In the genomic region with DNA sequence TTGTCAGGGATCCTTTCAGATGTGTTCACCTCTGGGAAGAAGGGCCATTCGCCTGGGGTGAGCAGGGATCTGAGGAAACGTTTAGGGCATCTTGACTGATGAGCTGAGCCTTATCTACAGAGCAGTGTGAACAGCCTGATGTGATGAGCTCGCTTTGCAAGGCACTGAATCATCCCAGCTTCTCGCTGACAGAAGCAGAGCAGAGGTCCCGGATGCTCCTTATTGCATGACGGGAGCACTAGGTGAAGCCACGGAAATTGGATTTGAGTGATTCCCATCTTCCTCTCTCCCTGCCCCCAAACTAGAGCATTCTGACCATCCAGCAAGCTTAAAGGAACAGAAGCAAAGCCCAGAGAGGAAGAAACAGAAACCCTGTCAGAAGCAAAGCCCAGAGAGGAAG, we compare ENCODE assay signal across 13 cellular contexts. TPM values are rescaled to one million over a fixed set of nuclear protein-coding genes. Genes with fewer than 3 reads are reported as not detected.
DNase-seq lines count a peak whose midpoint lies in the region; ATAC-seq and TF ChIP-seq lines count a peak whose summit lies in the region.
"Had no signal": no experiment of that assay in that cellular context is flagged by ENCODE, and none has a peak within 500 bp of the region (broad histone marks: within the 10 kb centered on the region; RNA-seq: fewer than 3 reads in every experiment).

No MANE protein-coding gene starts in this region.

- H3K36me3 Mint-ChIP-seq in GM23338 (ENCODE audit: low read depth) (no peaks in the 10 kb centered on the region), nephron progenitor cell (ENCODE audit: low read depth) (no peaks in the 10 kb centered on the region)
- no peaks in the 10 kb centered on the region for H3K36me3 Mint-ChIP-seq in natural killer cell treated with Interleukin-12 subunit alpha and Interleukin-12 subunit beta and Interleukin-15 and Interleukin-18, amount 100 ng/mL, for 72 hours
- H3K36me3 Mint-ChIP-seq: CD4-positive, alpha-beta memory T cell had no signal

- H3K4me3 Mint-ChIP-seq in GM23338 (no peak overlapping the region), nephron progenitor cell (no peak overlapping the region)
- no peak overlapping the region for H3K4me3 Mint-ChIP-seq in natural killer cell treated with Interleukin-12 subunit alpha and Interleukin-12 subunit beta and Interleukin-15 and Interleukin-18, amount 100 ng/mL, for 72 hours
- H3K4me3 Mint-ChIP-seq: B cell; CD4-positive, alpha-beta memory T cell had no signal

- no peak overlapping the region for H3K27ac Mint-ChIP-seq in GM23338
- H3K27ac Mint-ChIP-seq in nephron progenitor cell = peak overlapping the region; percentile 68
- no peak overlapping the region for H3K27ac Mint-ChIP-seq in natural killer cell treated with Interleukin-12 subunit alpha and Interleukin-12 subunit beta and Interleukin-15 and Interleukin-18, amount 100 ng/mL, for 72 hours
- H3K27ac Mint-ChIP-seq: B cell; CD4-positive, alpha-beta memory T cell had no signal

- peaks cover 4% of the 10 kb centered on the region; the same call in 2 of the 3 replicates for H3K4me1 Mint-ChIP-seq in GM23338
- peaks cover 21% of the 10 kb centered on the region for H3K4me1 Mint-ChIP-seq in nephron progenitor cell
- H3K4me1 Mint-ChIP-seq in natural killer cell treated with Interleukin-12 subunit alpha and Interleukin-12 subunit beta and Interleukin-15 and Interleukin-18, amount 100 ng/mL, for 72 hours (ENCODE audit: low read depth in 2 of 2) = no peaks in the 10 kb centered on the region
- H3K4me1 Mint-ChIP-seq: B cell; CD4-positive, alpha-beta memory T cell had no signal

- TF ChIP-seq CTCF in GM23338 (conservative IDR thresholded peaks at IDR 0.05; ENCODE audit: low read depth in 2 of 2) = no peak
- no peak for TF ChIP-seq CTCF in nephron progenitor cell (IDR thresholded peaks at IDR 0.05)

- no peak for ATAC-seq in GM23338
- no peak for ATAC-seq in natural killer cell treated with Interleukin-12 subunit alpha and Interleukin-12 subunit beta and Interleukin-15 and Interleukin-18, amount 100 ng/mL, for 72 hours

- H3K4me1 ChIP-seq in GM23338 (ENCODE audit: insufficient read depth) (no peaks in the 10 kb centered on the region), iPS-15b (ENCODE audit: control insufficient read depth, insufficient read depth, low read length) (no peaks in the 10 kb centered on the region), HAP-1 (no peaks in the 10 kb centered on the region)

- H3F3A ChIP-seq in GM23338 (replicated peaks; ENCODE audit: low read depth) = no peaks in the 10 kb centered on the region

- H3K27me3 Mint-ChIP-seq in GM23338 (ENCODE audit: insufficient read depth, low read depth, poor library complexity) (peaks cover 4% of the 10 kb centered on the region), nephron progenitor cell (ENCODE audit: low read depth, poor library complexity) (peaks cover 7% of the 10 kb centered on the region)
- H3K27me3 Mint-ChIP-seq in natural killer cell treated with Interleukin-12 subunit alpha and Interleukin-12 subunit beta and Interleukin-15 and Interleukin-18, amount 100 ng/mL, for 72 hours = peaks cover 31 to 43% of the 10 kb centered on the region in 2 donors

- H3K36me3 ChIP-seq in GM23338 (ENCODE audit: insufficient read depth) (no peaks in the 10 kb centered on the region), iPS-15b (ENCODE audit: control insufficient read depth, insufficient read depth, low read length) (no peaks in the 10 kb centered on the region), HAP-1 (replicated peaks) (no peaks in the 10 kb centered on the region)

- peak overlapping the region; percentile 18; the same call in 1 of the 2 replicates for H2AFZ ChIP-seq in GM23338

- no peak for DNase-seq in GM23338 (ENCODE audit: low spot score)
- no peak for DNase-seq in nephron progenitor cell
- DNase-seq in HAP-1 (ENCODE audit: low spot score in 2 of 2) = no peak
- DNase-seq in occipital lobe (lab: John Stamatoyannopoulos, UW) = no peak
- DNase-seq in NCI-H146 treated with DMSO at 0.1 percent for 48 hours (lab: John Stamatoyannopoulos, UW; ENCODE audit: unreplicated experiment) = no peak
- DNase-seq in natural killer cell treated with Interleukin-12 subunit alpha and Interleukin-12 subunit beta and Interleukin-15 and Interleukin-18, amount 100 ng/mL, for 72 hours (ENCODE audit: low spot score) = no peak
- DNase-seq: CD4-positive, alpha-beta memory T cell; DMS79; EL; GDM1 had no signal

- H3K9me3 ChIP-seq in iPS-15b (ENCODE audit: control insufficient read depth, insufficient read depth, low read length) (no peaks in the 10 kb centered on the region), HAP-1 (no peaks in the 10 kb centered on the region)

- peak overlapping the region; percentile 16 for H3K9ac ChIP-seq in iPS-15b (ENCODE audit: low read depth, low read length)

- no peak overlapping the region for H3K27ac ChIP-seq in GM23338 (ENCODE audit: low read depth)
- H3K27ac ChIP-seq: C4-2B had no signal

- H3K27me3 ChIP-seq in GM23338 (ENCODE audit: insufficient read depth) = no peaks in the 10 kb centered on the region
- H3K27me3 ChIP-seq in iPS-15b (ENCODE audit: control insufficient read depth, insufficient read depth, low read length) = no peaks in the 10 kb centered on the region
- H3K27me3 ChIP-seq in HAP-1 (ENCODE audit: low read depth) = peaks cover 9% of the 10 kb centered on the region

- no peaks in the 10 kb centered on the region for H3K79me2 ChIP-seq in GM23338 (replicated peaks; ENCODE audit: insufficient read depth)

- H3K9me2 ChIP-seq in GM23338 (ENCODE audit: insufficient read depth) = 0 out of 2 replicates have a peak, but pooled peaks cover 3% of the 10 kb centered on the region

- no peaks in the 10 kb centered on the region for H3K9me3 Mint-ChIP-seq in GM23338
- H3K9me3 Mint-ChIP-seq in nephron progenitor cell = no peaks in the 10 kb centered on the region
- H3K9me3 Mint-ChIP-seq in natural killer cell treated with Interleukin-12 subunit alpha and Interleukin-12 subunit beta and Interleukin-15 and Interleukin-18, amount 100 ng/mL, for 72 hours = no peaks in the 10 kb centered on the region

- H3K4me2 ChIP-seq in GM23338 = no peak overlapping the region

- H3K4me3 ChIP-seq in GM23338 = no peak overlapping the region
- H3K4me3 ChIP-seq in iPS-15b (ENCODE audit: low read depth, low read length) = no peak overlapping the region
- H3K4me3 ChIP-seq in HAP-1 = no peak overlapping the region

- H4K20me1 ChIP-seq in GM23338 (replicated peaks; ENCODE audit: insufficient read depth) = no peaks in the 10 kb centered on the region

- in situ Hi-C loops in HAP-1 (cut with MboI; ENCODE audit: low sequenced_read_pairs) = no loop called here

TF ChIP-seq in GM23338, 12 proteins besides CTCF, POLR2A, EP300 and RAD21 (continues in another document):
- TF ChIP-seq, protein P1, sequence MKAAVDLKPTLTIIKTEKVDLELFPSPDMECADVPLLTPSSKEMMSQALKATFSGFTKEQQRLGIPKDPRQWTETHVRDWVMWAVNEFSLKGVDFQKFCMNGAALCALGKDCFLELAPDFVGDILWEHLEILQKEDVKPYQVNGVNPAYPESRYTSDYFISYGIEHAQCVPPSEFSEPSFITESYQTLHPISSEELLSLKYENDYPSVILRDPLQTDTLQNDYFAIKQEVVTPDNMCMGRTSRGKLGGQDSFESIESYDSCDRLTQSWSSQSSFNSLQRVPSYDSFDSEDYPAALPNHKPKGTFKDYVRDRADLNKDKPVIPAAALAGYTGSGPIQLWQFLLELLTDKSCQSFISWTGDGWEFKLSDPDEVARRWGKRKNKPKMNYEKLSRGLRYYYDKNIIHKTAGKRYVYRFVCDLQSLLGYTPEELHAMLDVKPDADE (IDR thresholded peaks at IDR 0.05) = no peak
- no peak for TF ChIP-seq JUNB (IDR thresholded peaks at IDR 0.05; ENCODE audit: unreplicated experiment)
- no peak for TF ChIP-seq CREB1 (CRISPR knock-in tag; IDR thresholded peaks at IDR 0.05; ENCODE audit: low read depth)
- TF ChIP-seq POLR2AphosphoS5 (IDR thresholded peaks at IDR 0.05; ENCODE audit: low read depth) = no peak
- no peak for TF ChIP-seq EZH2 (IDR thresholded peaks at IDR 0.05; ENCODE audit: low read depth, unreplicated experiment)
- no peak for TF ChIP-seq STAT1 (IDR thresholded peaks at IDR 0.05; ENCODE audit: unreplicated experiment)
- no peak for TF ChIP-seq NANOG (IDR thresholded peaks at IDR 0.05; ENCODE audit: borderline replicate concordance)
- no peak for TF ChIP-seq ZNF114 (CRISPR knock-in tag; IDR thresholded peaks at IDR 0.05)
- no peak for TF ChIP-seq EZH2phosphoT487 (IDR thresholded peaks at IDR 0.05; ENCODE audit: unreplicated experiment)

RNA-seq across cellular contexts. Expression of a gene that starts 46.5 kb away (rescaled TPM):
- 0.24 TPM in 1 of 2 replicates, not detected in the other for total RNA-seq in GM23338 (2014; rRNA removed; shearing (Covaris generic))
- polyA plus RNA-seq in GM23338 (2016; fragmentation: Nextera tagmentation; extraction: Ambion mirVana) = 0.09 and 0.13 TPM in 2 replicates
- total RNA-seq in occipital lobe = 91.7 TPM
- not detected for total RNA-seq in natural killer cell treated with Interleukin-12 subunit alpha and Interleukin-12 subunit beta and Interleukin-15 and Interleukin-18, amount 100 ng/mL, for 72 hours
- total RNA-seq: B cell; CD4-positive, alpha-beta memory T cell had no signal
- polyA plus RNA-seq: CD4-positive, alpha-beta memory T cell had no signal

Comparison
In these comparisons a context has a peak if more than half of its experiments do, and no peak if none do; other contexts are left out.
1. RNA of a gene that starts 46.5 kb away (total RNA-seq): 91.7 TPM in occipital lobe (single experiment); 0.24 TPM in GM23338 and not detected in natural killer cell treated with Interleukin-12 subunit alpha and Interleukin-12 subunit beta and Interleukin-15 and Interleukin-18, amount 100 ng/mL, for 72 hours; every median in the first group is over 10 times any median in the second.